ENCODE assay signal across 1 cellular context in genomic region chr16:48620445-48620844, GRCh38.
TF ChIP-seq lines count a peak whose summit lies in the region.

No MANE protein-coding gene starts in this region.

TF ChIP-seq in H1, 55 proteins besides CTCF, POLR2A, EP300 and RAD21:
- TF ChIP-seq CEBPB (IDR thresholded peaks at IDR 0.05; ENCODE audit: low read depth, low read length) (no peak), YY1 (IDR thresholded peaks at IDR 0.05; ENCODE audit: low read depth, low read length) (no peak), TAF1 (IDR thresholded peaks at IDR 0.05; ENCODE audit: low read depth, low read length) (no peak), SUZ12 (IDR thresholded peaks at IDR 0.05; ENCODE audit: low read length) (no peak), HDAC6 (IDR thresholded peaks at IDR 0.05; ENCODE audit: low read depth, low read length) (no peak), GTF2F1 (IDR thresholded peaks at IDR 0.05; ENCODE audit: borderline replicate concordance, low read depth, low read length) (no peak), BRCA1 (IDR thresholded peaks at IDR 0.05; ENCODE audit: low read depth, low read length) (no peak)
